In genomic region chr6:34564181-34564580, GRCh38 we compare ENCODE assay signal across 9 cellular contexts. TPM values are rescaled to one million over a fixed set of nuclear protein-coding genes. Genes with fewer than 3 reads are reported as not detected.
"Had no signal": no experiment of that assay in that cellular context is flagged by ENCODE, and none has a peak within 500 bp of the region (broad histone marks: within the 10 kb centered on the region; RNA-seq: fewer than 3 reads in every experiment).

No MANE protein-coding gene starts in this region.

- H3K4me2 ChIP-seq: GM23338 had no signal

- ATAC-seq: GM23338 had no signal

- H3K4me3 ChIP-seq: GM23338 had no signal

- H2AFZ ChIP-seq: GM23338 had no signal

- FAIRE-seq: H1, H54, HTR-8/SVneo had no signal

- DNase-seq: H9, HCEC 1CT, HFFc6, KG1 had no signal

RNA-seq across cellular contexts. Expression of gene SPDEF, which starts 8.1 kb away (rescaled TPM):
- total RNA-seq: HFFc6 had no signal
- polyA plus RNA-seq: GM23338, IgD-negative memory B cell had no signal
